In genomic region chr2:168635065-168635577, GRCh38 we compare ENCODE assay signal across 9 cellular contexts.
DNase-seq lines count a peak whose midpoint lies in the region; ATAC-seq and TF ChIP-seq lines count a peak whose summit lies in the region.
"Had no signal": no experiment of that assay in that cellular context is flagged by ENCODE, and none has a peak within 500 bp of the region (broad histone marks: within the 10 kb centered on the region; RNA-seq: fewer than 3 reads in every experiment).

No MANE protein-coding gene starts in this region.

- H3K27me3 Mint-ChIP-seq in osteocyte (ENCODE audit: unreplicated experiment), result no peaks in the 10 kb centered on the region
- H3K27me3 Mint-ChIP-seq: CD4-positive, alpha-beta memory T cell had no signal

- no peaks in the 10 kb centered on the region for H3K9me3 ChIP-seq in Peyer's patch

- H3K27me3 ChIP-seq in Peyer's patch, result no peaks in the 10 kb centered on the region

- H3K36me3 Mint-ChIP-seq in osteocyte (ENCODE audit: unreplicated experiment), result no peaks in the 10 kb centered on the region

- peak overlapping the region; percentile 78 for H3K27ac Mint-ChIP-seq in osteocyte (ENCODE audit: unreplicated experiment)

- peaks cover 0 to 41% (median 0%) of the 10 kb centered on the region in 4 donors for H3K4me1 ChIP-seq in Peyer's patch

- no peak for ATAC-seq in GM18867 (IDR thresholded peaks at IDR 0.05; ENCODE audit: unreplicated experiment)
- ATAC-seq in HG03045 (IDR thresholded peaks at IDR 0.05; ENCODE audit: unreplicated experiment), result no peak
- ATAC-seq in GM19463 (IDR thresholded peaks at IDR 0.05; ENCODE audit: unreplicated experiment), result no peak

- peaks cover 53% of the 10 kb centered on the region for H3K4me1 Mint-ChIP-seq in osteocyte (ENCODE audit: unreplicated experiment)

- no peak for TF ChIP-seq POLR2A in Peyer's patch (IDR thresholded peaks at IDR 0.05)

- peak overlapping the region in 3 of 4 donors; percentile 30 to 76 (median 70) for H3K27ac ChIP-seq in Peyer's patch

- H3K4me3 ChIP-seq in Peyer's patch, result no peak overlapping the region

- no peak overlapping the region for H3K4me3 Mint-ChIP-seq in osteocyte (ENCODE audit: unreplicated experiment)
- H3K4me3 Mint-ChIP-seq: CD4-positive, alpha-beta memory T cell had no signal

- no peaks in the 10 kb centered on the region for H3K9me3 Mint-ChIP-seq in osteocyte (ENCODE audit: unreplicated experiment)

- no peak for TF ChIP-seq CTCF in Peyer's patch (IDR thresholded peaks at IDR 0.05)
- TF ChIP-seq CTCF in osteocyte (IDR thresholded peaks at IDR 0.05), result no peak

- H3K36me3 ChIP-seq in Peyer's patch, result no peaks in the 10 kb centered on the region

- peak; percentile 34 for DNase-seq in EH (ENCODE audit: low read depth)
- DNase-seq in Peyer's patch, result peak in 2 of 3 donors; percentile 54 to 64
- peak; percentile 32 for DNase-seq in globus pallidus (ENCODE audit: low spot score)
- DNase-seq in osteocyte (ENCODE audit: extremely low spot score, unreplicated experiment), result no peak
- no peak for DNase-seq in NCI-H1694 treated with DMSO at 0.1 percent for 48 hours (lab: John Stamatoyannopoulos, UW)
- DNase-seq: CD4-positive, alpha-beta memory T cell had no signal

Comparison
In these comparisons a context has a peak if more than half of its experiments do, and no peak if none do; other contexts are left out.
1. DNase-seq: peak in EH (single experiment), Peyer's patch (2 of 3) and globus pallidus (single experiment); none in osteocyte (single experiment) and NCI-H1694 treated with DMSO at 0.1 percent for 48 hours (single experiment).